In the genomic region with DNA sequence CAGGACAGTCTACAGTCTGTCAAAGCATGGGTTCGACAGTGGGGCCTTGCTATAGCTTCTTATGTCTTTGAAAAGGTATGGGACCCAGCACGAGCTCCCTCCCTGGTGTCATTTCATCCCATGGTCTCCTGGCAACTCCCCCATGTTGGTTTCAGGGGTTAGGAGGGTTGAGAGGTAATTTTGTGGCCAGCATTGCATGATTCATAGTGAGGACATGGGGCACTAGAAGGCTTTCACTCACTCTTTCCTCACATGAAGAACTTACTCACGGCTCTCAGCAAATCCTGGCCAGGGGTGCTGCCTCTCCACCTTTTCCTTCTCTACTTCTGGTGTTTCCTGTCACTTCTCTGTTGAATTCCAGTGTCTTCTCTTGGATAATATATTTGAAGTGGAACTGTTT, we compare ENCODE assay signal across 18 cellular contexts.
"Had no signal": no experiment of that assay in that cellular context is flagged by ENCODE, and none has a peak within 500 bp of the region (broad histone marks: within the 10 kb centered on the region; RNA-seq: fewer than 3 reads in every experiment).

No MANE protein-coding gene starts in this region.

- DNase-seq: KBM-7, MM.1S, NCI-H1092, NCI-H1105 treated with DMSO at 0.1 percent for 48 hours, NCI-H1417 treated with DMSO at 0.1 percent for 48 hours, NCI-H146, NCI-H1694 treated with DMSO at 0.1 percent for 48 hours, NCI-H1930, NCI-H2081, NCI-H2171, NCI-H226, NCI-H446, NCI-H510A, NCI-H524 treated with DMSO at 0.1 percent for 48 hours, NCI-H69, NCI-H774, SHP77 treated with DMSO at 0.1 percent for 48 hours, SJCRH30 had no signal
